Comparison of ENCODE assay signal across 13 cellular contexts in the genomic region with DNA sequence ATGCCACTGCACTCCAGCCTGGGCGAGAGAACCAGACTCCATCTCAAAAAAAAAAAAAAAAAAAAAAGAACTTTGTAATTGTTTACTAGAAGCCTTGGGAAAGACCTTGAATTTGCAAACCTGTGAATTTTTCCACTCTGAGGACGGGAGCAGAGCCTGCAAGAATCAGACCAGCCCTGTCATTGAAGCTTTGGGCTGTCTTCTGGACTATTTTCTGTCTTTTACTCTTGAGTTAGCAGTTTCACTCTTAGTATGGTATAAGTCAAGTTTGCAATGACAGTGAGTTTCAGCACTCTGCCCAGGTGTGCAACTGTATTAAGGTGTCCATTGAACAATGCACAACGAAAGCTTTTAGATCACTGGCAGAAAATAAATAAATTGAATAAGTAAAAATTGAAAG.
DNase-seq lines count a peak whose midpoint lies in the region; ATAC-seq and TF ChIP-seq lines count a peak whose summit lies in the region.
"Had no signal": no experiment of that assay in that cellular context is flagged by ENCODE, and none has a peak within 500 bp of the region (broad histone marks: within the 10 kb centered on the region; RNA-seq: fewer than 3 reads in every experiment).

No MANE protein-coding gene starts in this region.

- H3K27ac Mint-ChIP-seq in Calu3 (ENCODE audit: unreplicated experiment), result no peak overlapping the region

- no peaks in the 10 kb centered on the region for H3K36me3 ChIP-seq in H7 (replicated peaks; ENCODE audit: control insufficient read depth, insufficient read depth, low read length)
- H3K36me3 ChIP-seq: esophagus squamous epithelium had no signal

- peak; percentile 87 for ATAC-seq in GM18867 (IDR thresholded peaks at IDR 0.05; ENCODE audit: unreplicated experiment)
- ATAC-seq in GM21390 (IDR thresholded peaks at IDR 0.05; ENCODE audit: unreplicated experiment), result peak; percentile 82
- peak; percentile 91 for ATAC-seq in HG03039 (IDR thresholded peaks at IDR 0.05; ENCODE audit: unreplicated experiment)

- H3K4me3 Mint-ChIP-seq in Calu3 (ENCODE audit: low read depth, unreplicated experiment), result no peak overlapping the region

- no peaks in the 10 kb centered on the region for H3K4me1 Mint-ChIP-seq in Calu3 (ENCODE audit: low read depth, unreplicated experiment)

- no TSS peak for BruUV-seq in Calu3 (replicated peaks; lab: Mats Ljungman, UMichigan)

- H3K9me3 Mint-ChIP-seq in Calu3 (ENCODE audit: low read depth, unreplicated experiment), result no peaks in the 10 kb centered on the region

- no peak for TF ChIP-seq CTCF in Calu3 (IDR thresholded peaks at IDR 0.05; ENCODE audit: unreplicated experiment)

- DNase-seq in OCI-M1 (lab: John Stamatoyannopoulos, UW) (peak; percentile 17), NCI-H526 (lab: John Stamatoyannopoulos, UW) (no peak), MV-4-11 (lab: John Stamatoyannopoulos, UW) (no peak), H7 (no peak), Calu3 (no peak)
- DNase-seq: activated CD8-positive, alpha-beta memory T cell treated with anti-CD3 and anti-CD28 coated beads for 24 hours; esophagus squamous epithelium; KG1; NCI-H226; stimulated activated naive CD4-positive, alpha-beta T cell treated with Interleukin-2 at 50 U/mL for 16 hours had no signal

- intact Hi-C loops in Calu3 (cut with micrococcal nuclease; ENCODE audit: unreplicated experiment), result loop anchor here (10.0 kb wide), 1 partner anchor 87 kb away; no protein-coding TSS in a partner anchor

- CTCF ChIA-PET in Calu3 (lab: Charles Lee), result no interaction called here

- no peaks in the 10 kb centered on the region for H3K27me3 Mint-ChIP-seq in Calu3 (ENCODE audit: unreplicated experiment)

- no peaks in the 10 kb centered on the region for H3K27me3 ChIP-seq in H7 (ENCODE audit: control insufficient read depth, insufficient read depth, low read length)

- H3K4me3 ChIP-seq in H7 (ENCODE audit: insufficient read depth, low read depth, low read length), result no peak overlapping the region
- H3K4me3 ChIP-seq: esophagus squamous epithelium had no signal

- H3K36me3 Mint-ChIP-seq in Calu3 (ENCODE audit: insufficient read depth, unreplicated experiment), result peaks cover 5% of the 10 kb centered on the region
